8 cellular contexts compared by ENCODE assay signal in genomic region chr20:49979030-49979832, GRCh38. TPM values are rescaled to one million over a fixed set of nuclear protein-coding genes. Genes with fewer than 3 reads are reported as not detected.
DNase-seq lines count a peak whose midpoint lies in the region.

No MANE protein-coding gene starts in this region.

- no peak overlapping the region for H2AK5ac ChIP-seq in mesenchymal stem cell (ENCODE audit: low read length, severe bottlenecking)

- H3K27me3 ChIP-seq in mesenchymal stem cell (ENCODE audit: control insufficient read depth in 1 of 2, insufficient read depth in 1 of 2, low read length in 2 of 2), result peaks cover 0 to 5% of the 10 kb centered on the region in 2 experiments

- H3K9me3 ChIP-seq in mesenchymal stem cell (ENCODE audit: control insufficient read depth, low read length), result no peaks in the 10 kb centered on the region

- H3K9ac ChIP-seq in mesenchymal stem cell (ENCODE audit: low read length), result peak overlapping the region; percentile 57

- H2AFZ ChIP-seq in mesenchymal stem cell (ENCODE audit: low read depth, low read length), result peak overlapping the region; percentile 79

- peaks cover 0 to 6% of the 10 kb centered on the region in 2 experiments for H3K36me3 ChIP-seq in mesenchymal stem cell (ENCODE audit: control insufficient read depth in 1 of 2, insufficient read depth in 2 of 2, low read depth in 1 of 2, low read length in 2 of 2)

- peak overlapping the region; percentile 50 to 56 for H3K4me3 ChIP-seq in mesenchymal stem cell (ENCODE audit: insufficient read depth in 1 of 2, low read depth in 1 of 2, low read length in 2 of 2)

- peaks cover 24% of the 10 kb centered on the region for H3K4me1 ChIP-seq in mesenchymal stem cell (ENCODE audit: control insufficient read depth, insufficient read depth, low read depth, low read length)

- 17% methylated on average over 27 of the region's 37 CpGs for WGBS in mesenchymal stem cell

- H2BK120ac ChIP-seq in mesenchymal stem cell (ENCODE audit: low read depth, low read length), result no peak overlapping the region

- H3K23ac ChIP-seq in mesenchymal stem cell (ENCODE audit: low read length in 2 of 2), result no peak overlapping the region

- H3K4me2 ChIP-seq in mesenchymal stem cell (ENCODE audit: low read length, poor library complexity, severe bottlenecking), result peak overlapping the region; percentile 96

- no peak overlapping the region for H2BK5ac ChIP-seq in mesenchymal stem cell (ENCODE audit: low read depth, low read length, poor library complexity, severe bottlenecking)

- no peak overlapping the region for H3K4me3 Mint-ChIP-seq in activated CD4-positive, alpha-beta T cell treated with anti-CD3 and anti-CD28 coated beads, Interleukin-2, amount 10 ng/mL, durations not matched to agents 24 days and 14 days

- no peaks in the 10 kb centered on the region for H3K9me3 Mint-ChIP-seq in activated CD4-positive, alpha-beta T cell treated with anti-CD3 and anti-CD28 coated beads, Interleukin-2, amount 10 ng/mL, durations not matched to agents 24 days and 14 days

- H3K14ac ChIP-seq in mesenchymal stem cell (ENCODE audit: low read length in 2 of 2), result peak overlapping the region in 1 of 2 experiments; percentile 85

- DNase-seq in NCI-H1417 (lab: John Stamatoyannopoulos, UW) (peak; percentile 3 to 69 (median 58)), NCI-H1417 treated with DMSO at 0.1 percent for 48 hours (lab: John Stamatoyannopoulos, UW) (no peak), NCI-H1694 treated with DMSO at 0.1 percent for 48 hours (lab: John Stamatoyannopoulos, UW) (peak; percentile 20), dermis blood vessel endothelial cell (peak; percentile 72), mesenchymal stem cell (peak; percentile 61), amniotic stem cell (lab: John Stamatoyannopoulos, UW) (no peak)
- peak; percentile 89 for DNase-seq in activated CD4-positive, alpha-beta T cell treated with anti-CD3 and anti-CD28 coated beads, Interleukin-2, amount 10 ng/mL, durations not matched to agents 24 days and 14 days
- peak; percentile 30 for DNase-seq in stimulated activated CD8-positive, alpha-beta memory T cell treated with anti-CD3 and anti-CD28 coated beads, Interleukin-15, amount 100 ng/mL, for 1 hour (ENCODE audit: low read depth)

- H3K4me1 Mint-ChIP-seq in activated CD4-positive, alpha-beta T cell treated with anti-CD3 and anti-CD28 coated beads, Interleukin-2, amount 10 ng/mL, durations not matched to agents 24 days and 14 days, result peaks cover 13% of the 10 kb centered on the region

- H4K91ac ChIP-seq in mesenchymal stem cell (ENCODE audit: low read length), result peak overlapping the region; percentile 64

- H3K36me3 Mint-ChIP-seq in activated CD4-positive, alpha-beta T cell treated with anti-CD3 and anti-CD28 coated beads, Interleukin-2, amount 10 ng/mL, durations not matched to agents 24 days and 14 days (ENCODE audit: low read depth), result no peaks in the 10 kb centered on the region

- peak overlapping the region; percentile 52 for H4K8ac ChIP-seq in mesenchymal stem cell (ENCODE audit: low read length)

- H2BK12ac ChIP-seq in mesenchymal stem cell (ENCODE audit: low read length in 2 of 2), result no peak overlapping the region

- peak overlapping the region; percentile 8 to 96 for H3K18ac ChIP-seq in mesenchymal stem cell (ENCODE audit: low read depth in 1 of 2, low read length in 2 of 2)

- peaks cover 5% of the 10 kb centered on the region for H3K79me1 ChIP-seq in mesenchymal stem cell (replicated peaks; ENCODE audit: low read length, poor library complexity, severe bottlenecking)

- peak overlapping the region; percentile 74 for H2BK15ac ChIP-seq in mesenchymal stem cell (ENCODE audit: low read depth, poor library complexity, severe bottlenecking)

- no peak overlapping the region for H3K27ac ChIP-seq in mesenchymal stem cell (ENCODE audit: low read length, poor library complexity, severe bottlenecking)

- peaks cover 35% of the 10 kb centered on the region for H3K27me3 Mint-ChIP-seq in activated CD4-positive, alpha-beta T cell treated with anti-CD3 and anti-CD28 coated beads, Interleukin-2, amount 10 ng/mL, durations not matched to agents 24 days and 14 days

- peak overlapping the region in 1 of 2 experiments; percentile 78 for H3K4ac ChIP-seq in mesenchymal stem cell (ENCODE audit: low read depth in 1 of 2, low read length in 2 of 2)

- no peak overlapping the region for H3K27ac Mint-ChIP-seq in activated CD4-positive, alpha-beta T cell treated with anti-CD3 and anti-CD28 coated beads, Interleukin-2, amount 10 ng/mL, durations not matched to agents 24 days and 14 days

- intact Hi-C loops in activated CD4-positive, alpha-beta T cell treated with anti-CD3 and anti-CD28 coated beads, Interleukin-2, amount 10 ng/mL, durations not matched to agents 24 days and 14 days (cut with micrococcal nuclease), result loop anchor here (1.0 kb wide), 1 partner anchor 92 kb away; no protein-coding TSS in a partner anchor

RNA-seq across cellular contexts. Expression of gene SNAI1, which starts 3.5 kb away (rescaled TPM):
- total RNA-seq in activated CD4-positive, alpha-beta T cell treated with anti-CD3 and anti-CD28 coated beads, Interleukin-2, amount 10 ng/mL, durations not matched to agents 24 days and 14 days, result 1.6 and 2.3 TPM in 2 replicates
- 1.5 TPM in 2 replicates for total RNA-seq in dermis blood vessel endothelial cell
- polyA plus RNA-seq in mesenchymal stem cell (2013, experiment 1 of 2), result 36.2 TPM
- 36.0 TPM for polyA plus RNA-seq in mesenchymal stem cell (2013, experiment 2 of 2)

RNA-seq across cellular contexts. Expression of gene RNF114, which starts 43.0 kb away (rescaled TPM):
- 60.1 and 69.3 TPM in 2 replicates for total RNA-seq in activated CD4-positive, alpha-beta T cell treated with anti-CD3 and anti-CD28 coated beads, Interleukin-2, amount 10 ng/mL, durations not matched to agents 24 days and 14 days
- total RNA-seq in dermis blood vessel endothelial cell, result 69.4 and 169 TPM in 2 replicates
- polyA plus RNA-seq in mesenchymal stem cell (2013, experiment 1 of 2), result 37.3 TPM
- 35.5 TPM for polyA plus RNA-seq in mesenchymal stem cell (2013, experiment 2 of 2)

Comparison
In these comparisons a context has a peak if more than half of its experiments do, and no peak if none do; other contexts are left out.
1. DNase-seq: peak in NCI-H1417 (3 of 3), NCI-H1694 treated with DMSO at 0.1 percent for 48 hours (single experiment), activated CD4-positive, alpha-beta T cell treated with anti-CD3 and anti-CD28 coated beads, Interleukin-2, amount 10 ng/mL, durations not matched to agents 24 days and 14 days (single experiment), dermis blood vessel endothelial cell (single experiment), mesenchymal stem cell (single experiment) and stimulated activated CD8-positive, alpha-beta memory T cell treated with anti-CD3 and anti-CD28 coated beads, Interleukin-15, amount 100 ng/mL, for 1 hour (single experiment); none in NCI-H1417 treated with DMSO at 0.1 percent for 48 hours (single experiment) and amniotic stem cell (single experiment).